Comparison of ENCODE assay signal across 14 cellular contexts in the genomic region with DNA sequence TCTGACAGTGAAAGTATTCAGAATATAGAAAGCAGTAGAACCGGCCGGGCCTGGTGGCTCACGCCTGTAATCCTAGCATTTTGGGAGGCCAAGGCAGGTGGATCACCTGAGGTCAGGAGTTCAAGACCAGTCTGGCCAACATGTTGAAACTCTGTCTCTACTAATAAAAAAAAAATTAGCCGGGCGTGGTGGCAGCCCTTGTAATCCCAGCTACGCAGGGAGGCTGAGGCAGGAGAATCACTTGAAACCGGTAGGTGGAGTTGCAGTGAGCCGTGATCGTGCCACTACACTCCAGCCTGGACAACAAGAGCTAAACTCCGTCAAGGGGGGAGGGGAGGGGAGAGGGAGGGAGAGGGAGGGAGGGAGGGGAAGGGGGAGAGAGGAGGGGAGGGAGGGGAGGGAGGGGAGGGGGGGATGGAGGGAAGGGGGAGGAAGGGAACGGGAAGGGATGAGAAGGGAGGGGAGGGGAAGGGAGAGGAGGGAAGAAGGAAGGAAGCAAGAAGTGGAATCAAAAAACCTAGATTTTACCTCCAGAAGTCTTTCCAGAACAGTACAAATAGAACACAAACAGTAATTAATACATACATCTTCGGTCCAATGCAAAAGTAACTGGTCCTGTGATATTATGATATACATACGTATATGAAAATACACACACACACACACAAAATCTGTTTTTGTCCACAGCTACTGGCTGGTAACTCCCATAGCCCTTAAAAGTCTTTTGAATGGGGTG.
"Had no signal": no experiment of that assay in that cellular context is flagged by ENCODE, and none has a peak within 500 bp of the region (broad histone marks: within the 10 kb centered on the region; RNA-seq: fewer than 3 reads in every experiment).

No MANE protein-coding gene starts in this region.

- H3K4me1 ChIP-seq: left ventricle myocardium inferior, right lobe of liver had no signal

- H3K27me3 ChIP-seq: ovary, right lobe of liver, stomach had no signal

- FAIRE-seq: small intestine had no signal

- H3K9me3 Mint-ChIP-seq: dendritic cell treated with granulocyte-macrophage colony-stimulating factor and Interleukin-4, amounts not matched to agents 40 ng/mL and 50 ng/mL, for 4 days; immature natural killer cell; type B pancreatic cell had no signal

- DNase-seq: effector CD8-positive, alpha-beta T cell; immature natural killer cell; kidney glomerular epithelial cell; left ventricle myocardium inferior; mammary epithelial cell; ovary; small intestine; stimulated activated CD4-positive, alpha-beta T cell treated with anti-CD3 and anti-CD28 coated beads, Interleukin-4, amount 100 ng/mL, for 1 hour; stomach; T-helper 9 cell had no signal

- H3K4me3 Mint-ChIP-seq: activated naive CD8-positive, alpha-beta T cell; dendritic cell treated with granulocyte-macrophage colony-stimulating factor and Interleukin-4, amounts not matched to agents 40 ng/mL and 50 ng/mL, for 4 days; immature natural killer cell; type B pancreatic cell had no signal

- H3K27ac Mint-ChIP-seq: activated naive CD8-positive, alpha-beta T cell; dendritic cell treated with granulocyte-macrophage colony-stimulating factor and Interleukin-4, amounts not matched to agents 40 ng/mL and 50 ng/mL, for 4 days; type B pancreatic cell had no signal

- H3K36me3 ChIP-seq: ovary had no signal

- H3K27ac ChIP-seq: left ventricle myocardium inferior, ovary, right lobe of liver, stomach had no signal

- H3K27me3 Mint-ChIP-seq: activated naive CD8-positive, alpha-beta T cell; dendritic cell treated with granulocyte-macrophage colony-stimulating factor and Interleukin-4, amounts not matched to agents 40 ng/mL and 50 ng/mL, for 4 days; type B pancreatic cell had no signal

- H3K9me3 ChIP-seq: left ventricle myocardium inferior, ovary, right lobe of liver, stomach had no signal

- H3K4me3 ChIP-seq: left ventricle myocardium inferior, ovary, right lobe of liver, stomach had no signal

- ATAC-seq: right lobe of liver had no signal
